ENCODE assay signal across 11 cellular contexts in the genomic region with DNA sequence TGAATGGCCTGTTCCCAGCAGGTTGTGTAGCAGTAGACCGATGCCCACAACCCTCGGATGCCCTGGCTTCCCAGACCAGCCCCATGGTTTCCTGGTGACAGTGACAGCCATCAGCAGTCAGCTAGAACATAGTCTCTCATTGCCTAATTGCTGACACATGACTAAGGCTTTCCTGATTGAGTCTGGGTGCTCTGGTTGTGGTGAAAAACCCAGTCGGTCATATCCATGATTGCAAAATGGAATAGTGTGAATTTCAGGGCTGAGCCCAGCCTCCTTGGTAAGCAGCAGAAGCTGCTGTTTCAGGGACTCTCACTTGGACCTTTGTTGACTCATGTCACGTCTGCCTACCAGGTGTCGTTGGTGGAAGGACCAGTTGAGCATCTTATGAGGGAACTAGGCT. TPM values are rescaled to one million over a fixed set of nuclear protein-coding genes. Genes with fewer than 3 reads are reported as not detected.
DNase-seq lines count a peak whose midpoint lies in the region; ATAC-seq and TF ChIP-seq lines count a peak whose summit lies in the region.
"Had no signal": no experiment of that assay in that cellular context is flagged by ENCODE, and none has a peak within 500 bp of the region (broad histone marks: within the 10 kb centered on the region; RNA-seq: fewer than 3 reads in every experiment).

No MANE protein-coding gene starts in this region.

- H3K27me3 ChIP-seq in RWPE2 (ENCODE audit: insufficient read depth, poor library complexity, severe bottlenecking) = no peaks in the 10 kb centered on the region
- H3K27me3 ChIP-seq: transverse colon had no signal

- no peak overlapping the region for H3K4me3 ChIP-seq in RWPE2 (ENCODE audit: severe bottlenecking)
- H3K4me3 ChIP-seq in foreskin fibroblast (ENCODE audit: low read depth in 1 of 2, low read length in 2 of 2) = no peak overlapping the region
- H3K4me3 ChIP-seq: transverse colon had no signal

- no peak overlapping the region for H3K27ac ChIP-seq in RWPE2 (ENCODE audit: poor library complexity, severe bottlenecking)
- H3K27ac ChIP-seq: transverse colon had no signal

- no peaks in the 10 kb centered on the region for H3K9me3 ChIP-seq in RWPE2 (ENCODE audit: severe bottlenecking)
- H3K9me3 ChIP-seq: transverse colon had no signal

- ATAC-seq in RWPE2 (ENCODE audit: low read depth) (peak; percentile 73), omental fat pad (ENCODE audit: low FRiP score) (peak; percentile 56), HG03565 (IDR thresholded peaks at IDR 0.05; ENCODE audit: unreplicated experiment) (no peak)

- 0 out of 2 replicates have a peak, but pooled peaks cover 9% of the 10 kb centered on the region for H3K36me3 ChIP-seq in RWPE2 (ENCODE audit: low read depth)

- no peaks in the 10 kb centered on the region for H3K4me1 ChIP-seq in RWPE2 (ENCODE audit: insufficient read depth, poor library complexity, severe bottlenecking)

- TF ChIP-seq CTCF in RWPE2 (IDR thresholded peaks at IDR 0.05; ENCODE audit: poor library complexity, severe bottlenecking) (no peak), foreskin fibroblast (IDR thresholded peaks at IDR 0.05; ENCODE audit: low read depth, low read length) (no peak), omental fat pad (IDR thresholded peaks at IDR 0.05) (no peak)

- DNase-seq in ELR (ENCODE audit: low read depth) (peak; percentile 64), RWPE2 (ENCODE audit: low spot score) (no peak), foreskin fibroblast (peak; percentile 86 to 91), omental fat pad (ENCODE audit: low spot score) (no peak), D341Med (ENCODE audit: low spot score) (no peak), GDM1 (lab: John Stamatoyannopoulos, UW) (no peak), ureter (ENCODE audit: low spot score) (no peak)
- DNase-seq: effector CD4-positive, alpha-beta T cell; NCI-H2081; transverse colon had no signal

RNA-seq across cellular contexts. Expression of gene POR, which starts 36.6 kb away (rescaled TPM):
- total RNA-seq in omental fat pad = 100 to 1,000 TPM; 105 to 243 (median 150) TPM
- 158 TPM for total RNA-seq in ureter

RNA-seq across cellular contexts. Expression of gene TMEM120A, which starts 42.9 kb away (rescaled TPM):
- 100 to 1,000 TPM in 1 of 4 donors, 10 to 100 TPM in 3; 34.9 to 104 (median 51.5) TPM for total RNA-seq in omental fat pad
- 80.4 TPM for total RNA-seq in ureter

Comparison
In these comparisons a context has a peak if more than half of its experiments do, and no peak if none do; other contexts are left out.
1. DNase-seq: peak in ELR (single experiment) and foreskin fibroblast (2 of 2); none in RWPE2 (single experiment), omental fat pad (single experiment), D341Med (single experiment), GDM1 (single experiment) and ureter (single experiment).